9 cellular contexts compared by ENCODE assay signal in the genomic region with DNA sequence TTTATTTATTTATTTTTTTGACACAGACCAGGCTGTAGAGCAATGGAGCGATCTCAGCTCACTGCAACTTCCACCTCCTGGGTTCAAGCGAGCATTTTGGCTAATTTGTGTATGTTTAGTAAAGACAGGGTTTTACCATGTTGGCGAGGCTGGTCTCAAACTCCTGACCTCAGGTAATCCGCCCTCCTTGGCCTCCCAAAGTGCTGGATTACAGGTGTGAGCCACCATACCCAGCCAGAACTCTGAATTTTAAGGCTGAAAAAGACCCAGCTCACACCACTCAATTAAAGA. TPM values are rescaled to one million over a fixed set of nuclear protein-coding genes. Genes with fewer than 3 reads are reported as not detected.
DNase-seq lines count a peak whose midpoint lies in the region; ATAC-seq and TF ChIP-seq lines count a peak whose summit lies in the region.
"Not testable (repeated sequence)": the region's sequence is repeated elsewhere in the genome, so short reads cannot be mapped to it uniquely, and the experiment has no call there.
"Had no signal": no experiment of that assay in that cellular context is flagged by ENCODE, and none has a peak within 500 bp of the region (broad histone marks: within the 10 kb centered on the region; RNA-seq: fewer than 3 reads in every experiment).

No MANE protein-coding gene starts in this region.

- not testable (repeated sequence) for H3K4me3 Mint-ChIP-seq in HFFc6; chondrocyte (ENCODE audit: unreplicated experiment)

- not testable (repeated sequence) for ATAC-seq in RWPE2 (ENCODE audit: low read depth)

- intact Hi-C loops in OCI-LY7 (cut with micrococcal nuclease; ENCODE audit: unreplicated experiment), result loop anchor here (5.0 kb wide), 2 partner anchors 678 to 808 kb away; no protein-coding TSS in a partner anchor

- not testable (repeated sequence) for H3K4me1 ChIP-seq in OCI-LY7 (ENCODE audit: insufficient read depth, low read length, poor library complexity, severe bottlenecking); RWPE2 (ENCODE audit: insufficient read depth, poor library complexity, severe bottlenecking)

- not testable (repeated sequence) for BruUV-seq in OCI-LY7 (replicated peaks; lab: Mats Ljungman, UMichigan)

- not testable (repeated sequence) for H3K27ac Mint-ChIP-seq in HFFc6; chondrocyte (ENCODE audit: unreplicated experiment)

- not testable (repeated sequence) for H3K36me3 Mint-ChIP-seq in HFFc6 (ENCODE audit: low read depth); chondrocyte (ENCODE audit: low read depth)

- H2AFZ ChIP-seq in OCI-LY7 (ENCODE audit: low read length), result not testable (repeated sequence)

- H3K4me2 ChIP-seq in OCI-LY7 (ENCODE audit: low read length), result not testable (repeated sequence)

- CTCF ChIA-PET in OCI-LY7 (lab: Charles Lee; ENCODE audit: unreplicated experiment), result not testable (repeated sequence)

- H3K27ac ChIP-seq in C4-2B; OCI-LY7 (ENCODE audit: low read depth, low read length, poor library complexity, severe bottlenecking); RWPE2 (ENCODE audit: poor library complexity, severe bottlenecking): not testable (repeated sequence)

- not testable (repeated sequence) for DNase-seq in HFFc6; OCI-LY7 (ENCODE audit: low spot score); RWPE2 (ENCODE audit: low spot score); chondrocyte (ENCODE audit: low spot score)

- POLR2A ChIA-PET in OCI-LY7 (lab: Charles Lee), result interaction anchor here (0.5 to 0.7 kb wide), 2 partner anchors 16 to 467 kb away, joined by 3 to 4 read pairs; no protein-coding TSS in a partner anchor

- not testable (repeated sequence) for H3K27me3 ChIP-seq in RWPE2 (ENCODE audit: insufficient read depth, poor library complexity, severe bottlenecking)

- H3K36me3 ChIP-seq in OCI-LY7 (ENCODE audit: insufficient read depth, low read length); RWPE2 (ENCODE audit: low read depth): not testable (repeated sequence)

- not testable (repeated sequence) for H3K79me2 ChIP-seq in OCI-LY7 (ENCODE audit: insufficient read depth, low read depth, low read length)

- H3K4me1 Mint-ChIP-seq in HFFc6 (ENCODE audit: low read depth), result peaks cover 19% of the 10 kb centered on the region
- not testable (repeated sequence) for H3K4me1 Mint-ChIP-seq in chondrocyte (ENCODE audit: low read depth)

- H3K9me3 Mint-ChIP-seq in HFFc6; chondrocyte (ENCODE audit: low read depth): not testable (repeated sequence)

- not testable (repeated sequence) for H3K9me3 ChIP-seq in OCI-LY7 (ENCODE audit: low read length); RWPE2 (ENCODE audit: severe bottlenecking)

- TF ChIP-seq CTCF in C4-2B (conservative IDR thresholded peaks at IDR 0.05), result peak; percentile 55
- TF ChIP-seq CTCF in HFFc6 (IDR thresholded peaks at IDR 0.05), result 0 out of 2 replicates have a peak, but pooled peaks have one; percentile 11
- peak; percentile 33 for TF ChIP-seq CTCF in OCI-LY7 (conservative IDR thresholded peaks at IDR 0.05; ENCODE audit: low read length)
- TF ChIP-seq CTCF in RWPE2 (IDR thresholded peaks at IDR 0.05; ENCODE audit: poor library complexity, severe bottlenecking), result peak; percentile 47
- TF ChIP-seq CTCF in chondrocyte (IDR thresholded peaks at IDR 0.05), result peak; percentile 27

- not testable (repeated sequence) for H3K4me3 ChIP-seq in OCI-LY7 (ENCODE audit: low read depth, low read length, poor library complexity, severe bottlenecking); RWPE2 (ENCODE audit: severe bottlenecking)

- H3K27me3 Mint-ChIP-seq in HFFc6 (ENCODE audit: insufficient read depth); chondrocyte (ENCODE audit: low read depth): not testable (repeated sequence)

- H3K9me2 ChIP-seq in OCI-LY7 (ENCODE audit: insufficient read depth, low read length), result not testable (repeated sequence)

- not testable (repeated sequence) for H4K20me1 ChIP-seq in OCI-LY7 (ENCODE audit: insufficient read depth, low read length)

RNA-seq across cellular contexts. Expression of gene TTC1, which starts 43.2 kb away (rescaled TPM):
- total RNA-seq in HFFc6 (2021; fragmentation: NEBNext Ultra II Directional; extraction: Animal tissue kit (Norgen Biotek cat#: 25700)), result 10 to 100 TPM; 63.9 to 76.0 (median 70.6) TPM
- total RNA-seq in OCI-LY7 (2014; rRNA removed; shearing (Covaris generic)), result 32.6 and 47.2 TPM in 2 replicates
- total RNA-seq in OCI-LY7 (2022), result 35.1 TPM in 2 replicates
- 41.1 to 47.8 TPM (median 42.0 TPM) in 3 replicates for total RNA-seq in chondrocyte

RNA-seq across cellular contexts. Expression of gene ADRA1B, which starts 49.5 kb away (rescaled TPM):
- under 1 TPM; 0.17 to 0.57 (median 0.38) TPM for total RNA-seq in HFFc6 (2021; fragmentation: NEBNext Ultra II Directional; extraction: Animal tissue kit (Norgen Biotek cat#: 25700))
- total RNA-seq in OCI-LY7 (2014; rRNA removed; shearing (Covaris generic)), result not detected in 2 replicates
- total RNA-seq in OCI-LY7 (2022) (not detected in 2 replicates), chondrocyte (0.72 to 2.9 TPM (median 1.1 TPM) in 3 replicates)
- total RNA-seq: B cell; Caco-2; CD4-positive, alpha-beta T cell; CD8-positive, alpha-beta T cell had no signal
